ENCODE assay signal across 1 cellular context in the genomic region with DNA sequence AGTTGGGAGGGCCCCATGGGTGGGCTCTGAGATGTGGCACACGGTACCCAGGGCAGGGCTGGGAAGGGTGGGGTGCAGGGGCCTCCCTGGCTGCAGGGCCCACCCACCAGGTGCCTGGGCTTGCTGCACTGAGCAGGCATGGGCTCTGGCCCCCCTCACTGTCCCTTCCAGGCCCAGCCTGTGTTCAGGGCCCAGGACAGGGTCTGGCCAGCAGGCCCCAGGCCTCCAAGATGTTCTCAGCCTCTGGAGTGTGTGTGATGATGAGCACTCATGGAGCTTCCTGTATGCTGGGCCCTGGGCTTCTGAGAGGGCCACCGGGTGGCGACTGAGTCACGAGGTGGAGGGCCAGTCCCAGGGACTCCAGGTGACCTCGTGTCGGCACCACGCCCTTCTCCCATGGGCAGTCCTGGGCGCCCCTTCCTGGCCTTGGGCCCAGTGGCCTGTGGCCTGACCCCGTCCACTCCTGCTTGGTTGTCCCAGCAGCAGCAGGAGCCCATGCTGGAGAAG.
TF ChIP-seq lines count a peak whose summit lies in the region.

No MANE protein-coding gene starts in this region.

TF ChIP-seq in K562, 482 proteins besides CTCF, POLR2A, EP300 and RAD21 (continued from another document and continues in another):
- TF ChIP-seq, protein P1, sequence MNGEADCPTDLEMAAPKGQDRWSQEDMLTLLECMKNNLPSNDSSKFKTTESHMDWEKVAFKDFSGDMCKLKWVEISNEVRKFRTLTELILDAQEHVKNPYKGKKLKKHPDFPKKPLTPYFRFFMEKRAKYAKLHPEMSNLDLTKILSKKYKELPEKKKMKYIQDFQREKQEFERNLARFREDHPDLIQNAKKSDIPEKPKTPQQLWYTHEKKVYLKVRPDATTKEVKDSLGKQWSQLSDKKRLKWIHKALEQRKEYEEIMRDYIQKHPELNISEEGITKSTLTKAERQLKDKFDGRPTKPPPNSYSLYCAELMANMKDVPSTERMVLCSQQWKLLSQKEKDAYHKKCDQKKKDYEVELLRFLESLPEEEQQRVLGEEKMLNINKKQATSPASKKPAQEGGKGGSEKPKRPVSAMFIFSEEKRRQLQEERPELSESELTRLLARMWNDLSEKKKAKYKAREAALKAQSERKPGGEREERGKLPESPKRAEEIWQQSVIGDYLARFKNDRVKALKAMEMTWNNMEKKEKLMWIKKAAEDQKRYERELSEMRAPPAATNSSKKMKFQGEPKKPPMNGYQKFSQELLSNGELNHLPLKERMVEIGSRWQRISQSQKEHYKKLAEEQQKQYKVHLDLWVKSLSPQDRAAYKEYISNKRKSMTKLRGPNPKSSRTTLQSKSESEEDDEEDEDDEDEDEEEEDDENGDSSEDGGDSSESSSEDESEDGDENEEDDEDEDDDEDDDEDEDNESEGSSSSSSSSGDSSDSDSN (IDR thresholded peaks at IDR 0.05; ENCODE audit: borderline replicate concordance in 1 of 2, low read depth in 2 of 2, low read length in 2 of 2) = no peak
- TF ChIP-seq RBBP5 (IDR thresholded peaks at IDR 0.05; ENCODE audit: borderline replicate concordance, insufficient read depth, low read length, poor library complexity, severe bottlenecking) (no peak), MECOM (CRISPR knock-in tag; IDR thresholded peaks at IDR 0.05) (no peak), ZNF778 (CRISPR knock-in tag; IDR thresholded peaks at IDR 0.05) (no peak), ZFP30 (CRISPR knock-in tag; IDR thresholded peaks at IDR 0.05; ENCODE audit: borderline replicate concordance) (no peak), RBM39 (optimal IDR thresholded peaks at IDR 0.05; ENCODE audit: low read depth, low read length) (no peak), NONO (IDR thresholded peaks at IDR 0.05; ENCODE audit: low read depth in 2 of 2, low read length in 1 of 2) (no peak), SRSF1 (IDR thresholded peaks at IDR 0.05; ENCODE audit: low read depth, low read length) (no peak), NEUROD1 (IDR thresholded peaks at IDR 0.05; ENCODE audit: borderline replicate concordance, low read depth, low read length, partially characterized antibody) (peak; percentile 12), ZNF347 (CRISPR knock-in tag; IDR thresholded peaks at IDR 0.05; ENCODE audit: low read depth) (no peak), ZNF584 (CRISPR knock-in tag; IDR thresholded peaks at IDR 0.05; ENCODE audit: low read depth) (peak; percentile 24; the same call in 1 of the 2 replicates), NFE2 (IDR thresholded peaks at IDR 0.05; ENCODE audit: low read depth) (no peak), HDAC3 (IDR thresholded peaks at IDR 0.05; ENCODE audit: borderline replicate concordance, partially characterized antibody) (no peak), ZNF717 (CRISPR knock-in tag; IDR thresholded peaks at IDR 0.05) (no peak), C11orf30 (IDR thresholded peaks at IDR 0.05; ENCODE audit: low read depth) (no peak), GATA2 (CRISPR knock-in tag; IDR thresholded peaks at IDR 0.05) (no peak), ZNF324 (CRISPR knock-in tag; IDR thresholded peaks at IDR 0.05) (no peak), SRSF7 (optimal IDR thresholded peaks at IDR 0.05; ENCODE audit: low read depth, low read length) (no peak), KLF16 (IDR thresholded peaks at IDR 0.05) (no peak), WHSC1 (IDR thresholded peaks at IDR 0.05; ENCODE audit: low read length) (peak; percentile 89), MYNN (IDR thresholded peaks at IDR 0.05) (peak; percentile 41; the same call in 1 of the 2 replicates), MYNN (CRISPR knock-in tag; IDR thresholded peaks at IDR 0.05) (no peak), SAFB (IDR thresholded peaks at IDR 0.05; ENCODE audit: borderline replicate concordance, low read depth, low read length) (no peak), DACH1 (IDR thresholded peaks at IDR 0.05; ENCODE audit: partially characterized antibody) (peak; percentile 16), KDM2B (CRISPR knock-in tag; IDR thresholded peaks at IDR 0.05) (0 out of 2 replicates have a peak, but pooled peaks have one; percentile 9), ETV6 (IDR thresholded peaks at IDR 0.05; ENCODE audit: borderline replicate concordance in 1 of 2, low read depth in 2 of 2, low read length in 1 of 2) (no peak), ETV6 (CRISPR knock-in tag; IDR thresholded peaks at IDR 0.05; ENCODE audit: borderline replicate concordance) (no peak), MTA1 (IDR thresholded peaks at IDR 0.05; ENCODE audit: borderline replicate concordance) (no peak), ZNF232 (CRISPR knock-in tag; IDR thresholded peaks at IDR 0.05) (no peak), FOSL1 (tag; conservative IDR thresholded peaks at IDR 0.05) (peak; percentile 68), RBM17 (IDR thresholded peaks at IDR 0.05; ENCODE audit: borderline replicate concordance, low read depth, low read length) (no peak), RCOR1 (IDR thresholded peaks at IDR 0.05; ENCODE audit: borderline replicate concordance in 1 of 2, low read depth in 2 of 2, low read length in 2 of 2) (peak in 1 of 2 experiments; percentile 59; a peak in 1 of 4 replicates), ZNF583 (CRISPR knock-in tag; IDR thresholded peaks at IDR 0.05) (no peak), ZC3H4 (CRISPR knock-in tag; IDR thresholded peaks at IDR 0.05; ENCODE audit: borderline replicate concordance) (no peak), ILK (tag; IDR thresholded peaks at IDR 0.05; ENCODE audit: borderline replicate concordance, low read depth) (no peak), CHD4 (IDR thresholded peaks at IDR 0.05; ENCODE audit: insufficient read depth, insufficient replicate concordance, low read depth, low read length, poor library complexity, severe bottlenecking) (no peak), SMARCA5 (IDR thresholded peaks at IDR 0.05) (no peak), XRCC3 (IDR thresholded peaks at IDR 0.05) (no peak), POLR2B (IDR thresholded peaks at IDR 0.05; ENCODE audit: low read depth, partially characterized antibody) (no peak), DPF2 (IDR thresholded peaks at IDR 0.05) (peak; percentile 10; the same call in 1 of the 2 replicates), ZNF3 (CRISPR knock-in tag; IDR thresholded peaks at IDR 0.05) (no peak), NCOA1 (IDR thresholded peaks at IDR 0.05; ENCODE audit: low read depth) (no peak), ZFP36 (IDR thresholded peaks at IDR 0.05; ENCODE audit: low read depth, low read length, partially characterized antibody) (no peak)
- TF ChIP-seq, protein P2, sequence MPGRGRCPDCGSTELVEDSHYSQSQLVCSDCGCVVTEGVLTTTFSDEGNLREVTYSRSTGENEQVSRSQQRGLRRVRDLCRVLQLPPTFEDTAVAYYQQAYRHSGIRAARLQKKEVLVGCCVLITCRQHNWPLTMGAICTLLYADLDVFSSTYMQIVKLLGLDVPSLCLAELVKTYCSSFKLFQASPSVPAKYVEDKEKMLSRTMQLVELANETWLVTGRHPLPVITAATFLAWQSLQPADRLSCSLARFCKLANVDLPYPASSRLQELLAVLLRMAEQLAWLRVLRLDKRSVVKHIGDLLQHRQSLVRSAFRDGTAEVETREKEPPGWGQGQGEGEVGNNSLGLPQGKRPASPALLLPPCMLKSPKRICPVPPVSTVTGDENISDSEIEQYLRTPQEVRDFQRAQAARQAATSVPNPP (IDR thresholded peaks at IDR 0.05; ENCODE audit: borderline replicate concordance, insufficient read depth, insufficient read length) = no peak
- TF ChIP-seq, protein P3, sequence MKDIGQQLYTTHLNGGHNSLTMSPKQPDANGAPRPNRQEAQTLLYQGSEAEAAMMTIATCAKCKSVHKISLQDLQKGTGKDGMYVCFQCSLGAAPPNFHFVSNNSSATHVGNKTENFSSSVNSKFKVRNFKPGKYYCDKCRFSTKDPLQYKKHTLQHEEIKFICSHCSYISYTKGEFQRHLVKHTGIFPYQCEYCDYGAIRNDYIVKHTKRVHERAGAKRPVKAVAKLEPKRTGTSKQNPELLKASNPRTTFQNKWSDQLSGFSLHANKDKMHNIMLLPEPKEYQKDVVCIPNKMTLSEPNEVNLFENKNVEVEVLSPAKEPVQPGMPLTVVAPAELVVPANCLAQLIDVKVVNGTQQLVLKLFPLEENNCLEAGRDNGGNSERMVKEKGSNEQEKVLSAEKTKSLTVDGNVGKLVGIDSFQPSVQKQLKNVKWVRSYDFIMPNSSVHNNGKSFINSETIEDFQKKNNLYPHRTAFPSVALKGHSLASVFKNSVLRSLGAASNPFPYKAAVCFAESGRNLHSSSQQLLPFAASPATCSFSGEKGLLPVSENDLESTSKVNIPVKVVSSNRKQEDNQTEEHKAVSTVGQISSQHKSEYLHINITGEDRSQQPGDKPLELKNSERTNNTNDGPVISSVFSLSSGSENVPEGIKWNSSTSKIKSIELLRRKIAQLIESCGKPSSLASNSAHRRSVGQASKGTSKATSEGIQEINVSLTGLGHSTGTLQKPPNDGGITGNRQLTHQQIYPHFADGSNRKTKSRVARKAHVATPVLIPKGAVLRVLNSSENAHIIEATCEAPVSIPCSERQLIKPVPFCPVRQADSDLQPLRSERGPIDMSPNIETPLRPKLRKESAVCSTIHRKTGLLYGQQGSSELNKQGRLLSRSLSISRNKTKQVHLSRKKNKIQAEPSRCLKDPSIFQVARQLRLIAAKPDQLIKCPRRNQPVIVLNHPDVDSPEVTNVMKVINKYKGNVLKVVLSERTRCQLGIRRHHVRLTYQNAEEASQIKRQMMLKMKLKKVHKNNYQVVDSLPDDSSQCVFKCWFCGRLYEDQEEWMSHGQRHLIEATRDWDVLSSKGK (CRISPR knock-in tag; IDR thresholded peaks at IDR 0.05) = no peak
- TF ChIP-seq, protein P4, sequence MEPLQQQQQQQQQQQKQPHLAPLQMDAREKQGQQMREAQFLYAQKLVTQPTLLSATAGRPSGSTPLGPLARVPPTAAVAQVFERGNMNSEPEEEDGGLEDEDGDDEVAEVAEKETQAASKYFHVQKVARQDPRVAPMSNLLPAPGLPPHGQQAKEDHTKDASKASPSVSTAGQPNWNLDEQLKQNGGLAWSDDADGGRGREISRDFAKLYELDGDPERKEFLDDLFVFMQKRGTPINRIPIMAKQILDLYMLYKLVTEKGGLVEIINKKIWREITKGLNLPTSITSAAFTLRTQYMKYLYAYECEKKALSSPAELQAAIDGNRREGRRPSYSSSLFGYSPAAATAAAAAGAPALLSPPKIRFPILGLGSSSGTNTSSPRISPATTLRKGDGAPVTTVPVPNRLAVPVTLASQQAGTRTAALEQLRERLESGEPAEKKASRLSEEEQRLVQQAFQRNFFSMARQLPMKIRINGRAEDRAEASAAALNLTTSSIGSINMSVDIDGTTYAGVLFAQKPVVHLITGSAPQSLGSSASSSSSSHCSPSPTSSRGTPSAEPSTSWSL (CRISPR knock-in tag; IDR thresholded peaks at IDR 0.05; ENCODE audit: borderline replicate concordance) = no peak
- TF ChIP-seq, protein P5, sequence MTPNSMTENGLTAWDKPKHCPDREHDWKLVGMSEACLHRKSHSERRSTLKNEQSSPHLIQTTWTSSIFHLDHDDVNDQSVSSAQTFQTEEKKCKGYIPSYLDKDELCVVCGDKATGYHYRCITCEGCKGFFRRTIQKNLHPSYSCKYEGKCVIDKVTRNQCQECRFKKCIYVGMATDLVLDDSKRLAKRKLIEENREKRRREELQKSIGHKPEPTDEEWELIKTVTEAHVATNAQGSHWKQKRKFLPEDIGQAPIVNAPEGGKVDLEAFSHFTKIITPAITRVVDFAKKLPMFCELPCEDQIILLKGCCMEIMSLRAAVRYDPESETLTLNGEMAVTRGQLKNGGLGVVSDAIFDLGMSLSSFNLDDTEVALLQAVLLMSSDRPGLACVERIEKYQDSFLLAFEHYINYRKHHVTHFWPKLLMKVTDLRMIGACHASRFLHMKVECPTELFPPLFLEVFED (CRISPR knock-in tag; conservative IDR thresholded peaks at IDR 0.05) = no peak
- TF ChIP-seq, protein P6, sequence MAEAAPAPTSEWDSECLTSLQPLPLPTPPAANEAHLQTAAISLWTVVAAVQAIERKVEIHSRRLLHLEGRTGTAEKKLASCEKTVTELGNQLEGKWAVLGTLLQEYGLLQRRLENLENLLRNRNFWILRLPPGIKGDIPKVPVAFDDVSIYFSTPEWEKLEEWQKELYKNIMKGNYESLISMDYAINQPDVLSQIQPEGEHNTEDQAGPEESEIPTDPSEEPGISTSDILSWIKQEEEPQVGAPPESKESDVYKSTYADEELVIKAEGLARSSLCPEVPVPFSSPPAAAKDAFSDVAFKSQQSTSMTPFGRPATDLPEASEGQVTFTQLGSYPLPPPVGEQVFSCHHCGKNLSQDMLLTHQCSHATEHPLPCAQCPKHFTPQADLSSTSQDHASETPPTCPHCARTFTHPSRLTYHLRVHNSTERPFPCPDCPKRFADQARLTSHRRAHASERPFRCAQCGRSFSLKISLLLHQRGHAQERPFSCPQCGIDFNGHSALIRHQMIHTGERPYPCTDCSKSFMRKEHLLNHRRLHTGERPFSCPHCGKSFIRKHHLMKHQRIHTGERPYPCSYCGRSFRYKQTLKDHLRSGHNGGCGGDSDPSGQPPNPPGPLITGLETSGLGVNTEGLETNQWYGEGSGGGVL (CRISPR knock-in tag; IDR thresholded peaks at IDR 0.05) = no peak
- TF ChIP-seq, protein P7, sequence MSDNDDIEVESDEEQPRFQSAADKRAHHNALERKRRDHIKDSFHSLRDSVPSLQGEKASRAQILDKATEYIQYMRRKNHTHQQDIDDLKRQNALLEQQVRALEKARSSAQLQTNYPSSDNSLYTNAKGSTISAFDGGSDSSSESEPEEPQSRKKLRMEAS (CRISPR knock-in tag; IDR thresholded peaks at IDR 0.05) = no peak
- TF ChIP-seq, protein P8, sequence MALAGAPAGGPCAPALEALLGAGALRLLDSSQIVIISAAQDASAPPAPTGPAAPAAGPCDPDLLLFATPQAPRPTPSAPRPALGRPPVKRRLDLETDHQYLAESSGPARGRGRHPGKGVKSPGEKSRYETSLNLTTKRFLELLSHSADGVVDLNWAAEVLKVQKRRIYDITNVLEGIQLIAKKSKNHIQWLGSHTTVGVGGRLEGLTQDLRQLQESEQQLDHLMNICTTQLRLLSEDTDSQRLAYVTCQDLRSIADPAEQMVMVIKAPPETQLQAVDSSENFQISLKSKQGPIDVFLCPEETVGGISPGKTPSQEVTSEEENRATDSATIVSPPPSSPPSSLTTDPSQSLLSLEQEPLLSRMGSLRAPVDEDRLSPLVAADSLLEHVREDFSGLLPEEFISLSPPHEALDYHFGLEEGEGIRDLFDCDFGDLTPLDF (CRISPR knock-in tag; IDR thresholded peaks at IDR 0.05) = no peak
- TF ChIP-seq, protein P9, sequence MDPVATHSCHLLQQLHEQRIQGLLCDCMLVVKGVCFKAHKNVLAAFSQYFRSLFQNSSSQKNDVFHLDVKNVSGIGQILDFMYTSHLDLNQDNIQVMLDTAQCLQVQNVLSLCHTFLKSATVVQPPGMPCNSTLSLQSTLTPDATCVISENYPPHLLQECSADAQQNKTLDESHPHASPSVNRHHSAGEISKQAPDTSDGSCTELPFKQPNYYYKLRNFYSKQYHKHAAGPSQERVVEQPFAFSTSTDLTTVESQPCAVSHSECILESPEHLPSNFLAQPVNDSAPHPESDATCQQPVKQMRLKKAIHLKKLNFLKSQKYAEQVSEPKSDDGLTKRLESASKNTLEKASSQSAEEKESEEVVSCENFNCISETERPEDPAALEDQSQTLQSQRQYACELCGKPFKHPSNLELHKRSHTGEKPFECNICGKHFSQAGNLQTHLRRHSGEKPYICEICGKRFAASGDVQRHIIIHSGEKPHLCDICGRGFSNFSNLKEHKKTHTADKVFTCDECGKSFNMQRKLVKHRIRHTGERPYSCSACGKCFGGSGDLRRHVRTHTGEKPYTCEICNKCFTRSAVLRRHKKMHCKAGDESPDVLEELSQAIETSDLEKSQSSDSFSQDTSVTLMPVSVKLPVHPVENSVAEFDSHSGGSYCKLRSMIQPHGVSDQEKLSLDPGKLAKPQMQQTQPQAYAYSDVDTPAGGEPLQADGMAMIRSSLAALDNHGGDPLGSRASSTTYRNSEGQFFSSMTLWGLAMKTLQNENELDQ (CRISPR knock-in tag; IDR thresholded peaks at IDR 0.05; ENCODE audit: borderline replicate concordance) = no peak
